16 cellular contexts compared by ENCODE assay signal in the genomic region with DNA sequence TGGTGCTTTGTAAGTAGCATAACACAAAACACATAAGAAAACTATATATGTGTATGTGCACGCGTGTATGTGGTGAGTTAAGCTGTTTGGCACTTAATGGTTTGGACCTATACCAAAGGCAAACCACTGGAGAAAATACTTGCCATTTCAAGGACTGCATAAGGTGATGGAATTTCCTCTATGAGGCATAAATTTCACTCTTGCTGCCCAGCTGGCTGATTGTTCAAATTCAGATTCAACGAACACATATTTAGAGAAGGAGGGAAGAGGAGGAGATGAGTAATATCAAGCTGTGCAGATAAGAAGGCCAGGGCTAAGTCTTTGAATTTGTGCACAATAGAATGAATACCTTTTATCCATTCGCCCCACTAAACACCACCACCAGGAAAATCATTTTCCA.
DNase-seq lines count a peak whose midpoint lies in the region; ATAC-seq and TF ChIP-seq lines count a peak whose summit lies in the region.
"Had no signal": no experiment of that assay in that cellular context is flagged by ENCODE, and none has a peak within 500 bp of the region (broad histone marks: within the 10 kb centered on the region; RNA-seq: fewer than 3 reads in every experiment).

No MANE protein-coding gene starts in this region.

- H3K4me3 ChIP-seq in fibroblast of the aortic adventitia (ENCODE audit: low read depth, low read length): no peak overlapping the region
- H3K4me3 ChIP-seq in naive thymus-derived CD4-positive, alpha-beta T cell (ENCODE audit: low read length): no peak overlapping the region
- H3K4me3 ChIP-seq: GM23338 had no signal

- no peaks in the 10 kb centered on the region for H3K9me3 ChIP-seq in naive thymus-derived CD4-positive, alpha-beta T cell (ENCODE audit: control insufficient read depth in 2 of 3, low read length in 3 of 3)

- ATAC-seq in SK-N-SH treated with all-trans-retinoic acid at 6 μM for 48 hours: peak; percentile 40; the same call in 2 of the 3 replicates
- ATAC-seq in HG03175 (IDR thresholded peaks at IDR 0.05; ENCODE audit: unreplicated experiment): no peak
- no peak for ATAC-seq in naive thymus-derived CD4-positive, alpha-beta T cell
- ATAC-seq in activated naive CD8-positive, alpha-beta T cell treated with anti-CD3 and anti-CD28 coated beads, Interleukin-2, amount 50 U/mL, for 24 hours: no peak
- ATAC-seq: GM23338 had no signal

- H3K27me3 ChIP-seq in naive thymus-derived CD4-positive, alpha-beta T cell (ENCODE audit: control insufficient read depth in 2 of 2, insufficient read depth in 2 of 2, low read length in 2 of 2): no peaks in the 10 kb centered on the region

- intact Hi-C loops in naive thymus-derived CD4-positive, alpha-beta T cell (cut with micrococcal nuclease): no loop called here

- DNase-seq in NCI-H146 (lab: John Stamatoyannopoulos, UW) (peak; percentile 91), NCI-H146 treated with DMSO at 0.1 percent for 48 hours (lab: John Stamatoyannopoulos, UW; ENCODE audit: unreplicated experiment) (no peak), fibroblast of the aortic adventitia (ENCODE audit: low read depth) (peak; percentile 99), smooth muscle cell of the brain vasculature (ENCODE audit: low read depth, low spot score) (peak; percentile 1)
- DNase-seq in naive thymus-derived CD4-positive, alpha-beta T cell: no peak
- no peak for DNase-seq in activated naive CD8-positive, alpha-beta T cell treated with anti-CD3 and anti-CD28 coated beads, Interleukin-2, amount 50 U/mL, for 24 hours
- DNase-seq: activated CD4-positive, alpha-beta T cell treated with anti-CD3 and anti-CD28 coated beads, Interleukin-2, amount 10 ng/mL, durations not matched to agents 7 days and 5 days; NCI-H446 treated with DMSO at 0.1 percent for 48 hours had no signal

- H3K36me3 Mint-ChIP-seq in naive thymus-derived CD4-positive, alpha-beta T cell: no peaks in the 10 kb centered on the region
- no peaks in the 10 kb centered on the region for H3K36me3 Mint-ChIP-seq in activated naive CD8-positive, alpha-beta T cell treated with anti-CD3 and anti-CD28 coated beads, Interleukin-2, amount 50 U/mL, for 24 hours (ENCODE audit: low read depth)
- H3K36me3 Mint-ChIP-seq: brain, mesothelial cell of epicardium, type B pancreatic cell had no signal

- H3K27ac ChIP-seq in naive thymus-derived CD4-positive, alpha-beta T cell (ENCODE audit: low read depth, low read length): no peak overlapping the region
- H3K27ac ChIP-seq: 22Rv1, HL-60 had no signal

- POLR2A ChIA-PET in naive thymus-derived CD4-positive, alpha-beta T cell (lab: Charles Lee): no interaction called here

- no peaks in the 10 kb centered on the region for H3K36me3 ChIP-seq in naive thymus-derived CD4-positive, alpha-beta T cell (ENCODE audit: control insufficient read depth in 2 of 3, insufficient read depth in 3 of 3, low read length in 3 of 3)

- H3K4me3 Mint-ChIP-seq in naive thymus-derived CD4-positive, alpha-beta T cell: no peak overlapping the region
- H3K4me3 Mint-ChIP-seq in activated naive CD8-positive, alpha-beta T cell treated with anti-CD3 and anti-CD28 coated beads, Interleukin-2, amount 50 U/mL, for 24 hours: no peak overlapping the region
- H3K4me3 Mint-ChIP-seq: activated CD4-positive, alpha-beta T cell treated with anti-CD3 and anti-CD28 coated beads, Interleukin-2, amount 10 ng/mL, durations not matched to agents 7 days and 5 days; GM23338; mesothelial cell of epicardium; type B pancreatic cell had no signal

- H3K9me3 Mint-ChIP-seq in naive thymus-derived CD4-positive, alpha-beta T cell: peaks cover 0 to 21% (median 5%) of the 10 kb centered on the region in 11 donors
- peaks cover 5% of the 10 kb centered on the region for H3K9me3 Mint-ChIP-seq in activated naive CD8-positive, alpha-beta T cell treated with anti-CD3 and anti-CD28 coated beads, Interleukin-2, amount 50 U/mL, for 24 hours
- H3K9me3 Mint-ChIP-seq: GM23338 had no signal

- TF ChIP-seq CTCF in fibroblast of the aortic adventitia (IDR thresholded peaks at IDR 0.05; ENCODE audit: insufficient read depth, low read length): no peak

- CTCF ChIA-PET in naive thymus-derived CD4-positive, alpha-beta T cell (lab: Charles Lee): no interaction called here

- H3K27me3 Mint-ChIP-seq in naive thymus-derived CD4-positive, alpha-beta T cell: no peaks in the 10 kb centered on the region
- no peaks in the 10 kb centered on the region for H3K27me3 Mint-ChIP-seq in activated naive CD8-positive, alpha-beta T cell treated with anti-CD3 and anti-CD28 coated beads, Interleukin-2, amount 50 U/mL, for 24 hours
- H3K27me3 Mint-ChIP-seq: activated CD4-positive, alpha-beta T cell treated with anti-CD3 and anti-CD28 coated beads, Interleukin-2, amount 10 ng/mL, durations not matched to agents 7 days and 5 days; type B pancreatic cell had no signal

- H3K4me1 ChIP-seq in naive thymus-derived CD4-positive, alpha-beta T cell (ENCODE audit: control insufficient read depth in 2 of 2, insufficient read depth in 2 of 2, low read length in 2 of 2): no peaks in the 10 kb centered on the region

- no peaks in the 10 kb centered on the region for H3K4me1 Mint-ChIP-seq in naive thymus-derived CD4-positive, alpha-beta T cell
- no peaks in the 10 kb centered on the region for H3K4me1 Mint-ChIP-seq in activated naive CD8-positive, alpha-beta T cell treated with anti-CD3 and anti-CD28 coated beads, Interleukin-2, amount 50 U/mL, for 24 hours
- H3K4me1 Mint-ChIP-seq: activated CD4-positive, alpha-beta T cell treated with anti-CD3 and anti-CD28 coated beads, Interleukin-2, amount 10 ng/mL, durations not matched to agents 7 days and 5 days had no signal

- H3K27ac Mint-ChIP-seq in naive thymus-derived CD4-positive, alpha-beta T cell: no peak overlapping the region
- H3K27ac Mint-ChIP-seq in activated naive CD8-positive, alpha-beta T cell treated with anti-CD3 and anti-CD28 coated beads, Interleukin-2, amount 50 U/mL, for 24 hours: no peak overlapping the region
- H3K27ac Mint-ChIP-seq: activated CD4-positive, alpha-beta T cell treated with anti-CD3 and anti-CD28 coated beads, Interleukin-2, amount 10 ng/mL, durations not matched to agents 7 days and 5 days; GM23338; mesothelial cell of epicardium; type B pancreatic cell had no signal

TF ChIP-seq in SK-N-SH treated with all-trans-retinoic acid at 6 μM for 48 hours, 23 proteins besides CTCF, POLR2A, EP300 and RAD21 (continues in another document):
- TF ChIP-seq TCF4 (CRISPR knock-in tag; IDR thresholded peaks at IDR 0.05; ENCODE audit: borderline replicate concordance) (no peak), OSR1 (CRISPR knock-in tag; IDR thresholded peaks at IDR 0.05) (no peak), ZFP3 (CRISPR knock-in tag; IDR thresholded peaks at IDR 0.05) (no peak), ARNTL (CRISPR knock-in tag; IDR thresholded peaks at IDR 0.05; ENCODE audit: borderline replicate concordance, low read depth) (no peak), SNAI2 (CRISPR knock-in tag; IDR thresholded peaks at IDR 0.05) (no peak), ZNF8 (CRISPR knock-in tag; IDR thresholded peaks at IDR 0.05) (no peak), RARB (CRISPR knock-in tag; IDR thresholded peaks at IDR 0.05) (no peak), PATZ1 (CRISPR knock-in tag; IDR thresholded peaks at IDR 0.05; ENCODE audit: borderline replicate concordance) (no peak), GLIS3 (CRISPR knock-in tag; IDR thresholded peaks at IDR 0.05) (no peak), ZFP30 (CRISPR knock-in tag; IDR thresholded peaks at IDR 0.05) (no peak), ESRRG (CRISPR knock-in tag; IDR thresholded peaks at IDR 0.05) (no peak), ZC3H10 (CRISPR knock-in tag; IDR thresholded peaks at IDR 0.05) (no peak), POU6F1 (CRISPR knock-in tag; IDR thresholded peaks at IDR 0.05; ENCODE audit: borderline replicate concordance, low read depth) (no peak)
- TF ChIP-seq, protein P1, sequence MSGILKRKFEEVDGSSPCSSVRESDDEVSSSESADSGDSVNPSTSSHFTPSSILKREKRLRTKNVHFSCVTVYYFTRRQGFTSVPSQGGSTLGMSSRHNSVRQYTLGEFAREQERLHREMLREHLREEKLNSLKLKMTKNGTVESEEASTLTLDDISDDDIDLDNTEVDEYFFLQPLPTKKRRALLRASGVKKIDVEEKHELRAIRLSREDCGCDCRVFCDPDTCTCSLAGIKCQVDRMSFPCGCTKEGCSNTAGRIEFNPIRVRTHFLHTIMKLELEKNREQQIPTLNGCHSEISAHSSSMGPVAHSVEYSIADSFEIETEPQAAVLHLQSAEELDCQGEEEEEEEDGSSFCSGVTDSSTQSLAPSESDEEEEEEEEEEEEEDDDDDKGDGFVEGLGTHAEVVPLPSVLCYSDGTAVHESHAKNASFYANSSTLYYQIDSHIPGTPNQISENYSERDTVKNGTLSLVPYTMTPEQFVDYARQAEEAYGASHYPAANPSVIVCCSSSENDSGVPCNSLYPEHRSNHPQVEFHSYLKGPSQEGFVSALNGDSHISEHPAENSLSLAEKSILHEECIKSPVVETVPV (CRISPR knock-in tag; IDR thresholded peaks at IDR 0.05): no peak

Comparison
In these comparisons a context has a peak if more than half of its experiments do, and no peak if none do; other contexts are left out.
1. DNase-seq: peak in NCI-H146 (single experiment), fibroblast of the aortic adventitia (single experiment) and smooth muscle cell of the brain vasculature (single experiment); none in NCI-H146 treated with DMSO at 0.1 percent for 48 hours (single experiment), naive thymus-derived CD4-positive, alpha-beta T cell (0 of 9) and activated naive CD8-positive, alpha-beta T cell treated with anti-CD3 and anti-CD28 coated beads, Interleukin-2, amount 50 U/mL, for 24 hours (single experiment).